ENCODE assay signal across 24 cellular contexts in genomic region chr9:135567311-135567710, GRCh38. TPM values are rescaled to one million over a fixed set of nuclear protein-coding genes. Genes with fewer than 3 reads are reported as not detected.
"Had no signal": no experiment of that assay in that cellular context is flagged by ENCODE, and none has a peak within 500 bp of the region (broad histone marks: within the 10 kb centered on the region; RNA-seq: fewer than 3 reads in every experiment).

No MANE protein-coding gene starts in this region.

- H3K27ac ChIP-seq: esophagus muscularis mucosa, left ventricle myocardium inferior, psoas muscle, right atrium auricular region, tibial artery had no signal

- ATAC-seq: activated naive CD4-positive, alpha-beta T cell treated with anti-CD3 and anti-CD28 coated beads, Interleukin-2, amount 50 U/mL, for 72 hours; activated T-helper 17 cell treated with anti-CD3 and anti-CD28 coated beads, Interleukin-2, amount 50 U/mL, for 72 hours; effector memory CD8-positive, alpha-beta T cell; natural killer cell; psoas muscle had no signal

- H3K9me3 ChIP-seq: psoas muscle, tibial artery had no signal

- DNase-seq: activated CD8-positive, alpha-beta memory T cell treated with anti-CD3 and anti-CD28 coated beads for 24 hours; activated CD8-positive, alpha-beta memory T cell treated with anti-CD3 and anti-CD28 coated beads, Interleukin-2, amount 50 U/mL, for 4 hours; activated T-cell treated with anti-CD3 and anti-CD28 coated beads, Interleukin-2, amount 50 U/mL, for 24 hours; central memory CD4-positive, alpha-beta T cell; effector memory CD8-positive, alpha-beta T cell; hypothalamus; left ventricle myocardium inferior; natural killer cell; psoas muscle; stimulated activated CD4-positive, alpha-beta T cell treated with anti-CD3 and anti-CD28 coated beads, Interleukin-1b, Interleukin-23, amount 100 ng/mL, for 48 hours; substantia nigra had no signal

- H3K36me3 ChIP-seq: esophagus muscularis mucosa, left ventricle myocardium inferior, right atrium auricular region, tibial artery had no signal

- H3K27me3 ChIP-seq: right atrium auricular region had no signal

- H3K4me1 ChIP-seq: esophagus muscularis mucosa, left ventricle myocardium inferior, psoas muscle, right atrium auricular region, tibial artery had no signal

- H3K4me3 ChIP-seq: esophagus muscularis mucosa, left ventricle myocardium inferior, psoas muscle, right atrium auricular region, tibial artery had no signal

RNA-seq across cellular contexts. Expression of gene PAEP, which starts 5.8 kb away (rescaled TPM):
- total RNA-seq: activated naive CD4-positive, alpha-beta T cell treated with anti-CD3 and anti-CD28 coated beads, Interleukin-2, amount 50 U/mL, for 72 hours; activated T-helper 17 cell treated with anti-CD3 and anti-CD28 coated beads, Interleukin-2, amount 50 U/mL, for 72 hours; dermis microvascular lymphatic vessel endothelial cell; esophagus muscularis mucosa; frontal cortex; left ventricle myocardium inferior; lung microvascular endothelial cell; mesothelial cell of epicardium; natural killer cell; osteocyte; psoas muscle; right atrium auricular region; skeletal muscle tissue; ureter had no signal
- polyA plus RNA-seq: psoas muscle had no signal

RNA-seq across cellular contexts. Expression of gene OBP2A, which starts 21.4 kb away (rescaled TPM):
- total RNA-seq: activated naive CD4-positive, alpha-beta T cell treated with anti-CD3 and anti-CD28 coated beads, Interleukin-2, amount 50 U/mL, for 72 hours; activated T-helper 17 cell treated with anti-CD3 and anti-CD28 coated beads, Interleukin-2, amount 50 U/mL, for 72 hours; astrocyte; dermis microvascular lymphatic vessel endothelial cell; esophagus muscularis mucosa; frontal cortex; left ventricle myocardium inferior; lung microvascular endothelial cell; mesothelial cell of epicardium; natural killer cell; osteocyte; psoas muscle; right atrium auricular region; skeletal muscle tissue; ureter had no signal
- polyA plus RNA-seq: psoas muscle had no signal

RNA-seq across cellular contexts. Expression of gene LCN1, which starts 46.1 kb away (rescaled TPM):
- total RNA-seq: activated naive CD4-positive, alpha-beta T cell treated with anti-CD3 and anti-CD28 coated beads, Interleukin-2, amount 50 U/mL, for 72 hours; activated T-helper 17 cell treated with anti-CD3 and anti-CD28 coated beads, Interleukin-2, amount 50 U/mL, for 72 hours; astrocyte; dermis microvascular lymphatic vessel endothelial cell; esophagus muscularis mucosa; frontal cortex; left ventricle myocardium inferior; lung microvascular endothelial cell; mesothelial cell of epicardium; natural killer cell; osteocyte; right atrium auricular region; skeletal muscle tissue; ureter had no signal
- polyA plus RNA-seq: psoas muscle had no signal
